Comparison of ENCODE assay signal across 23 cellular contexts in the genomic region with DNA sequence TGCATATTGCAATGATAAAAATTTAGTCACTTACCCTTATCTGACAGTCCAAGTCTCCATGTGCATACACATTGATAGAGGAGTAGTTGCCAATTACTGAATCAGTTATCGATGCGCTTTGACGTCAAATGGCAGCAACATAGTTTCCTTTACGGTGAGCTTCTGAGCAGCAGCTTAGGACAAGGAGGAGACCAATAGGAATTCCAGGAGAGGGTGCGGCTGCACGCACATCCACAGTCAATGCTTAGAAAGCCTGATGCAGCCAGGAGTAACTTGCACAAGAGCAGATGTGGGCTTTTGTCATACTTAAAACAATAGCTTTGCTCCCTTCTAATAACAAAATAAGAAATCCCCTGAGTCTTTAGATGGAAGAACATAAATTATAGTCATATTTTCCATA.
A peak's percentile ranks its signal among the peaks of the same experiment; 100 is the strongest.
DNase-seq lines count a peak whose midpoint lies in the region; ATAC-seq and TF ChIP-seq lines count a peak whose summit lies in the region.
"Had no signal": no experiment of that assay in that cellular context is flagged by ENCODE, and none has a peak within 500 bp of the region (broad histone marks: within the 10 kb centered on the region; RNA-seq: fewer than 3 reads in every experiment).

No MANE protein-coding gene starts in this region.

- WGBS in neuronal stem cell (ENCODE audit: extremely low coverage in 2 of 2, insufficient read length in 2 of 2, insufficient replicate concordance in 1 of 2), 2 donors: no CpG with 5 or more reads among the region's 6 CpGs

- intact Hi-C loops in activated naive CD4-positive, alpha-beta T cell treated with anti-CD3 and anti-CD28 coated beads for 36 hours (cut with micrococcal nuclease): loop anchor here (10.0 kb wide), 1 partner anchor 1206 kb away; a partner anchor contains a TSS

- CTCF ChIA-PET in activated naive CD4-positive, alpha-beta T cell treated with anti-CD3 and anti-CD28 coated beads for 36 hours (lab: Charles Lee): no interaction called here

- no peak overlapping the region for H3K4ac ChIP-seq in neuronal stem cell (ENCODE audit: low read length)

- no peak overlapping the region for H2BK12ac ChIP-seq in neuronal stem cell (ENCODE audit: low read length)

- H3K9ac ChIP-seq in neuronal stem cell (ENCODE audit: low read depth, low read length, poor library complexity): no peak overlapping the region

- no peak overlapping the region for H3K4me2 ChIP-seq in neuronal stem cell (ENCODE audit: insufficient read depth, low read length, poor library complexity, severe bottlenecking)

- ATAC-seq in HG03108 (IDR thresholded peaks at IDR 0.05; ENCODE audit: unreplicated experiment): no peak
- ATAC-seq: K562, left colon had no signal

- no peak overlapping the region for H3K23ac ChIP-seq in neuronal stem cell (ENCODE audit: low read depth, low read length, poor library complexity)

- no peak overlapping the region for H3K27ac ChIP-seq in neuronal stem cell (replicated peaks; ENCODE audit: low read length)
- H3K27ac ChIP-seq: cardiac muscle cell, esophagus squamous epithelium, HL-60, sigmoid colon, suprapubic skin had no signal

- H3K4me1 ChIP-seq in neuronal stem cell (ENCODE audit: control insufficient read depth in 2 of 2, insufficient read depth in 1 of 2, low read depth in 1 of 2, low read length in 2 of 2): peaks cover 3 to 30% of the 10 kb centered on the region in 2 donors
- H3K4me1 ChIP-seq: BE2C had no signal

- no peak overlapping the region for H2BK15ac ChIP-seq in neuronal stem cell (ENCODE audit: low read length)

- H3K36me3 Mint-ChIP-seq in activated naive CD4-positive, alpha-beta T cell treated with anti-CD3 and anti-CD28 coated beads for 36 hours (ENCODE audit: low read depth): no peaks in the 10 kb centered on the region
- H3K36me3 Mint-ChIP-seq: activated naive CD4-positive, alpha-beta T cell treated with anti-CD3 and anti-CD28 coated beads, Interleukin-2, amount 50 U/mL, for 24 hours had no signal

- no peaks in the 10 kb centered on the region for H3K27me3 Mint-ChIP-seq in activated naive CD4-positive, alpha-beta T cell treated with anti-CD3 and anti-CD28 coated beads for 36 hours (ENCODE audit: low read depth)
- H3K27me3 Mint-ChIP-seq: activated naive CD4-positive, alpha-beta T cell treated with anti-CD3 and anti-CD28 coated beads, Interleukin-2, amount 50 U/mL, for 24 hours had no signal

- H2AFZ ChIP-seq in neuronal stem cell (ENCODE audit: low read length): peak overlapping the region; percentile 14

- no peak overlapping the region for H2AK5ac ChIP-seq in neuronal stem cell (ENCODE audit: low read depth, low read length)

- H3K18ac ChIP-seq in neuronal stem cell (ENCODE audit: low read length): no peak overlapping the region

- peak overlapping the region; percentile 22 for H3K4me3 ChIP-seq in AG10803 (ENCODE audit: low read length)
- H3K4me3 ChIP-seq in MG63: no peak overlapping the region
- no peak overlapping the region for H3K4me3 ChIP-seq in epithelial cell of esophagus (ENCODE audit: low read length)
- H3K4me3 ChIP-seq in neuronal stem cell (ENCODE audit: low read length in 2 of 2): no peak overlapping the region
- H3K4me3 ChIP-seq: cardiac muscle cell, esophagus squamous epithelium, K562, sigmoid colon, suprapubic skin had no signal

- no peak overlapping the region for H3K4me3 Mint-ChIP-seq in activated naive CD4-positive, alpha-beta T cell treated with anti-CD3 and anti-CD28 coated beads for 36 hours
- H3K4me3 Mint-ChIP-seq: activated naive CD4-positive, alpha-beta T cell treated with anti-CD3 and anti-CD28 coated beads, Interleukin-2, amount 50 U/mL, for 24 hours had no signal

- no peaks in the 10 kb centered on the region for H3K4me1 Mint-ChIP-seq in activated naive CD4-positive, alpha-beta T cell treated with anti-CD3 and anti-CD28 coated beads for 36 hours (ENCODE audit: low read depth)
- H3K4me1 Mint-ChIP-seq: activated naive CD4-positive, alpha-beta T cell treated with anti-CD3 and anti-CD28 coated beads, Interleukin-2, amount 50 U/mL, for 24 hours had no signal

- peak; percentile 98 for DNase-seq in AG10803 (ENCODE audit: low read depth)
- DNase-seq in MG63: peak; percentile 9
- DNase-seq in epithelial cell of esophagus (ENCODE audit: low read depth): peak; percentile 79
- DNase-seq in neuronal stem cell (ENCODE audit: low spot score): no peak
- no peak for DNase-seq in NCI-H1092 treated with DMSO at 0.1 percent for 48 hours (lab: John Stamatoyannopoulos, UW)
- no peak for DNase-seq in activated naive CD4-positive, alpha-beta T cell treated with anti-CD3 and anti-CD28 coated beads for 36 hours
- no peak for DNase-seq in NCI-H187 treated with DMSO at 0.1 percent for 48 hours (lab: John Stamatoyannopoulos, UW)
- DNase-seq: BE2C; esophagus squamous epithelium; GOT3; hypothalamus; left colon; NCI-H1048; NCI-H526 treated with DMSO at 0.1 percent for 48 hours; sigmoid colon; stimulated activated CD4-positive, alpha-beta T cell treated with anti-CD3 and anti-CD28 coated beads, Interleukin-4, amount 100 ng/mL, for 24 hours; T1000 had no signal

- H2BK120ac ChIP-seq in neuronal stem cell (ENCODE audit: low read depth, low read length): no peak overlapping the region

- no peak overlapping the region for H3K14ac ChIP-seq in neuronal stem cell (ENCODE audit: low read length)

- H3K36me3 ChIP-seq in MG63 (no peaks in the 10 kb centered on the region), neuronal stem cell (replicated peaks in 1 of 2; ENCODE audit: control insufficient read depth in 2 of 2, insufficient read depth in 2 of 2, low read length in 2 of 2) (no peaks in the 10 kb centered on the region)
- H3K36me3 ChIP-seq: BE2C, cardiac muscle cell, esophagus squamous epithelium, sigmoid colon, suprapubic skin had no signal

- H3K27me3 ChIP-seq in MG63 (no peaks in the 10 kb centered on the region), neuronal stem cell (ENCODE audit: control insufficient read depth in 3 of 3, insufficient read depth in 3 of 3, low read depth in 1 of 3, low read length in 3 of 3) (no peaks in the 10 kb centered on the region)
- H3K27me3 ChIP-seq: BE2C, cardiac muscle cell, esophagus squamous epithelium, sigmoid colon, suprapubic skin had no signal

- H3K27ac Mint-ChIP-seq in activated naive CD4-positive, alpha-beta T cell treated with anti-CD3 and anti-CD28 coated beads for 36 hours: no peak overlapping the region
- H3K27ac Mint-ChIP-seq: activated naive CD4-positive, alpha-beta T cell treated with anti-CD3 and anti-CD28 coated beads, Interleukin-2, amount 50 U/mL, for 24 hours had no signal

- H4K91ac ChIP-seq in neuronal stem cell (ENCODE audit: low read depth, low read length, poor library complexity): no peak overlapping the region

- H4K8ac ChIP-seq in neuronal stem cell (ENCODE audit: low read depth, low read length): no peak overlapping the region

- H3K9me3 ChIP-seq in MG63: no peaks in the 10 kb centered on the region
- peaks cover 4 to 6% of the 10 kb centered on the region in 2 donors for H3K9me3 ChIP-seq in neuronal stem cell (replicated peaks in 1 of 2; ENCODE audit: control insufficient read depth in 2 of 2, insufficient read depth in 1 of 2, low read depth in 1 of 2, low read length in 2 of 2)
- H3K9me3 ChIP-seq: BE2C, esophagus squamous epithelium, sigmoid colon, suprapubic skin had no signal

- no peak for TF ChIP-seq CTCF in AG10803 (conservative IDR thresholded peaks at IDR 0.05; ENCODE audit: low read length)
- TF ChIP-seq CTCF in epithelial cell of esophagus (IDR thresholded peaks at IDR 0.05; ENCODE audit: insufficient read depth, low read depth, low read length, missing control alignments): no peak

- no peaks in the 10 kb centered on the region for H3K79me1 ChIP-seq in neuronal stem cell (ENCODE audit: low read depth, low read length)

- no peak overlapping the region for H2BK5ac ChIP-seq in neuronal stem cell (ENCODE audit: low read length)

- H3K9me3 Mint-ChIP-seq in activated naive CD4-positive, alpha-beta T cell treated with anti-CD3 and anti-CD28 coated beads for 36 hours: no peaks in the 10 kb centered on the region
- H3K9me3 Mint-ChIP-seq: activated naive CD4-positive, alpha-beta T cell treated with anti-CD3 and anti-CD28 coated beads, Interleukin-2, amount 50 U/mL, for 24 hours had no signal

Comparison
In these comparisons a context has a peak if more than half of its experiments do, and no peak if none do; other contexts are left out.
1. DNase-seq: peak in AG10803 (single experiment), MG63 (single experiment) and epithelial cell of esophagus (single experiment); none in neuronal stem cell (single experiment), NCI-H1092 treated with DMSO at 0.1 percent for 48 hours (single experiment), activated naive CD4-positive, alpha-beta T cell treated with anti-CD3 and anti-CD28 coated beads for 36 hours (single experiment) and NCI-H187 treated with DMSO at 0.1 percent for 48 hours (single experiment).